ENCODE assay signal across 17 cellular contexts in genomic region chr16:89869911-89870310, GRCh38. TPM values are rescaled to one million over a fixed set of nuclear protein-coding genes. Genes with fewer than 3 reads are reported as not detected.
DNase-seq lines count a peak whose midpoint lies in the region; ATAC-seq and TF ChIP-seq lines count a peak whose summit lies in the region.
"Had no signal": no experiment of that assay in that cellular context is flagged by ENCODE, and none has a peak within 500 bp of the region (broad histone marks: within the 10 kb centered on the region; RNA-seq: fewer than 3 reads in every experiment).

No MANE protein-coding gene starts in this region.

- H3K9me3 ChIP-seq in BLaER1, result peaks cover 13% of the 10 kb centered on the region
- peaks cover 9 to 18% (median 13%) of the 10 kb centered on the region in 11 experiments for H3K9me3 ChIP-seq in BLaER1 treated with 17β-estradiol and CSF1 and Interleukin-3, amounts not matched to agents 10 nM and 100 nM (replicated peaks in 1 of 11)
- peaks cover 26% of the 10 kb centered on the region for H3K9me3 ChIP-seq in NT2/D1 (ENCODE audit: insufficient read depth, low read length)
- H3K9me3 ChIP-seq in osteoblast (ENCODE audit: low read depth, low read length), result no peaks in the 10 kb centered on the region

- no peaks in the 10 kb centered on the region for H3K9me3 Mint-ChIP-seq in stimulated activated memory B cell treated with anti-CD40 and anti-IgM and Interleukin-4, amounts not matched to agents 10 μg/mL and 1 μg/mL and 100 μg/mL, for 72 hours
- H3K9me3 Mint-ChIP-seq: CD4-positive, alpha-beta T cell had no signal

- H3K4me2 ChIP-seq in BLaER1 (peak overlapping the region; percentile 59), osteoblast (ENCODE audit: insufficient read depth, low read length) (no peak overlapping the region)
- peak overlapping the region in 10 of 11 experiments; percentile 1 to 98 (median 92); a peak in 19 of 22 replicates for H3K4me2 ChIP-seq in BLaER1 treated with 17β-estradiol and CSF1 and Interleukin-3, amounts not matched to agents 10 nM and 100 nM

- no peak overlapping the region; the same call in 1 of the 2 replicates for H3K27ac ChIP-seq in BLaER1
- H3K27ac ChIP-seq in BLaER1 treated with 17β-estradiol and CSF1 and Interleukin-3, amounts not matched to agents 10 nM and 100 nM, result peak overlapping the region in 2 of 11 experiments; percentile 26 to 98; a peak in 2 of 22 replicates
- H3K27ac ChIP-seq in osteoblast (ENCODE audit: low read depth, low read length), result no peak overlapping the region
- H3K27ac ChIP-seq: GM23248 had no signal

- no peak for ATAC-seq in GM21515 (IDR thresholded peaks at IDR 0.05; ENCODE audit: unreplicated experiment)
- no peak for ATAC-seq in stimulated activated memory B cell treated with anti-CD40 and anti-IgM and Interleukin-4, amounts not matched to agents 10 μg/mL and 1 μg/mL and 100 μg/mL, for 72 hours
- ATAC-seq: GM12878 had no signal

- no peaks in the 10 kb centered on the region for H3K27me3 Mint-ChIP-seq in stimulated activated memory B cell treated with anti-CD40 and anti-IgM and Interleukin-4, amounts not matched to agents 10 μg/mL and 1 μg/mL and 100 μg/mL, for 72 hours
- H3K27me3 Mint-ChIP-seq: CD4-positive, alpha-beta T cell; CD8-positive, alpha-beta memory T cell had no signal

- H3K4me1 Mint-ChIP-seq in stimulated activated memory B cell treated with anti-CD40 and anti-IgM and Interleukin-4, amounts not matched to agents 10 μg/mL and 1 μg/mL and 100 μg/mL, for 72 hours, result peaks cover 18% of the 10 kb centered on the region

- no peak overlapping the region for H2AFZ ChIP-seq in osteoblast (ENCODE audit: low read length)
- H2AFZ ChIP-seq: GM23248 had no signal

- peaks cover 16% of the 10 kb centered on the region for H3K79me2 ChIP-seq in osteoblast (ENCODE audit: insufficient read depth, low read length)

- H4K20me1 ChIP-seq in BLaER1 (peaks cover 8% of the 10 kb centered on the region), osteoblast (ENCODE audit: insufficient read depth, low read length) (peaks cover 7% of the 10 kb centered on the region)
- H4K20me1 ChIP-seq in BLaER1 treated with 17β-estradiol and CSF1 and Interleukin-3, amounts not matched to agents 10 nM and 100 nM, result peaks cover 7 to 8% (median 8%) of the 10 kb centered on the region in 11 experiments

- H3K4me1 ChIP-seq in BLaER1, result peaks cover 61% of the 10 kb centered on the region
- H3K4me1 ChIP-seq in BLaER1 treated with 17β-estradiol and CSF1 and Interleukin-3, amounts not matched to agents 10 nM and 100 nM, result peaks cover 32 to 61% (median 58%) of the 10 kb centered on the region in 10 experiments
- H3K4me1 ChIP-seq in NT2/D1 (ENCODE audit: insufficient read depth, insufficient read length), result peaks cover 6% of the 10 kb centered on the region
- H3K4me1 ChIP-seq in osteoblast (ENCODE audit: insufficient read depth, low read length), result peaks cover 14% of the 10 kb centered on the region

- DNase-seq in NT2/D1 (ENCODE audit: low read depth, low spot score) (no peak), osteoblast (ENCODE audit: insufficient read length, low spot score, missing footprints) (peak; percentile 30), putamen (ENCODE audit: low spot score) (no peak)
- DNase-seq: Calu3; CD4-positive, alpha-beta T cell; CD8-positive, alpha-beta memory T cell; DND-41; GDM1; GM23248; H7; HCEC 1CT had no signal

- H3K4me3 ChIP-seq in BLaER1 (no peak overlapping the region), NT2/D1 (ENCODE audit: insufficient read length, low read depth) (no peak overlapping the region), osteoblast (ENCODE audit: insufficient read depth, low read length) (no peak overlapping the region)
- H3K4me3 ChIP-seq in BLaER1 treated with 17β-estradiol and CSF1 and Interleukin-3, amounts not matched to agents 10 nM and 100 nM, result no peak overlapping the region
- H3K4me3 ChIP-seq: GM12878, GM23248 had no signal

- peaks cover 13% of the 10 kb centered on the region for H3K36me3 ChIP-seq in BLaER1
- peaks cover 6 to 18% (median 13%) of the 10 kb centered on the region in 11 experiments; a peak in 21 of 22 replicates for H3K36me3 ChIP-seq in BLaER1 treated with 17β-estradiol and CSF1 and Interleukin-3, amounts not matched to agents 10 nM and 100 nM
- H3K36me3 ChIP-seq in NT2/D1 (ENCODE audit: insufficient read depth, insufficient read length, low read length), result peaks cover 45% of the 10 kb centered on the region
- H3K36me3 ChIP-seq in osteoblast (ENCODE audit: insufficient read depth, low read length), result peaks cover 8% of the 10 kb centered on the region

- no peak overlapping the region for H3K4me3 Mint-ChIP-seq in stimulated activated memory B cell treated with anti-CD40 and anti-IgM and Interleukin-4, amounts not matched to agents 10 μg/mL and 1 μg/mL and 100 μg/mL, for 72 hours
- H3K4me3 Mint-ChIP-seq: CD14-positive monocyte had no signal

- TF ChIP-seq CTCF in osteoblast (IDR thresholded peaks at IDR 0.05; ENCODE audit: extremely low read depth, low read depth, low read length), result no peak

- H3K9ac ChIP-seq in BLaER1 (0 out of 2 replicates have a peak overlapping the region, but pooled peaks have one; percentile 31), NT2/D1 (ENCODE audit: insufficient read length, low read depth) (peak overlapping the region; percentile 4)
- peak overlapping the region in 4 of 11 experiments; percentile 15 to 31 (median 25); a peak in 3 of 22 replicates for H3K9ac ChIP-seq in BLaER1 treated with 17β-estradiol and CSF1 and Interleukin-3, amounts not matched to agents 10 nM and 100 nM
- H3K9ac ChIP-seq: GM23248 had no signal

- H3K36me3 Mint-ChIP-seq in stimulated activated memory B cell treated with anti-CD40 and anti-IgM and Interleukin-4, amounts not matched to agents 10 μg/mL and 1 μg/mL and 100 μg/mL, for 72 hours, result peaks cover under 1% of the 10 kb centered on the region

- no peak overlapping the region for H3K27ac Mint-ChIP-seq in stimulated activated memory B cell treated with anti-CD40 and anti-IgM and Interleukin-4, amounts not matched to agents 10 μg/mL and 1 μg/mL and 100 μg/mL, for 72 hours
- H3K27ac Mint-ChIP-seq: CD4-positive, alpha-beta T cell had no signal

- H3K27me3 ChIP-seq in BLaER1 (no peaks in the 10 kb centered on the region), NT2/D1 (ENCODE audit: insufficient read depth, insufficient read length) (no peaks in the 10 kb centered on the region), osteoblast (ENCODE audit: insufficient read depth, low read length) (no peaks in the 10 kb centered on the region)
- no peaks in the 10 kb centered on the region for H3K27me3 ChIP-seq in BLaER1 treated with 17β-estradiol and CSF1 and Interleukin-3, amounts not matched to agents 10 nM and 100 nM

RNA-seq across cellular contexts. Expression of gene TCF25, which starts 3.5 kb away (rescaled TPM):
- 225 and 230 TPM in 2 replicates for total RNA-seq in osteoblast

RNA-seq across cellular contexts. Expression of gene SPIRE2, which starts 41.6 kb away (rescaled TPM):
- total RNA-seq in osteoblast, result 0.72 and 1.5 TPM in 2 replicates

RNA-seq across cellular contexts. Expression of gene MC1R, which starts 48.8 kb away (rescaled TPM):
- 4.7 and 5.1 TPM in 2 replicates for total RNA-seq in osteoblast

RNA-seq across cellular contexts. Expression of gene TUBB3, which starts 53.2 kb away (rescaled TPM):
- 166 and 239 TPM in 2 replicates for total RNA-seq in osteoblast

RNA-seq across cellular contexts. Expression of gene FANCA, which starts 53.5 kb away (rescaled TPM):
- total RNA-seq in osteoblast, result 4.0 and 8.3 TPM in 2 replicates
